Comparison of ENCODE assay signal across 30 cellular contexts in genomic region chr10:87803831-87804230, GRCh38.
"Had no signal": no experiment of that assay in that cellular context is flagged by ENCODE, and none has a peak within 500 bp of the region (broad histone marks: within the 10 kb centered on the region; RNA-seq: fewer than 3 reads in every experiment).

No MANE protein-coding gene starts in this region.

- H3K4me1 Mint-ChIP-seq: brain had no signal

- H3K9me3 ChIP-seq: Peyer's patch had no signal

- DNase-seq: activated B cell treated with CpG ODN at 0.5 μM for 24 hours; activated CD4-positive, alpha-beta T cell treated with anti-CD3 and anti-CD28 coated beads for 1 hour; activated CD4-positive, alpha-beta T cell treated with anti-CD3 and anti-CD28 coated beads, Interleukin-2, amount 10 ng/mL, durations not matched to agents 24 days and 14 days; activated CD4-positive, alpha-beta T cell treated with anti-CD3 and anti-CD28 coated beads, Interleukin-2, amount 50 U/mL, for 48 hours; activated CD8-positive, alpha-beta memory T cell treated with anti-CD3 and anti-CD28 coated beads, Interleukin-2, amount 10 ng/mL, durations not matched to agents 7 days and 5 days; activated effector memory CD4-positive, alpha-beta T cell treated with Interleukin-2 at 50 U/mL for 16 hours; activated naive CD4-positive, alpha-beta T cell treated with Interleukin-2 at 50 U/mL for 16 hours; activated T-cell treated with anti-CD3 and anti-CD28 coated beads, Interleukin-2, amount 50 U/mL, for 24 hours; amygdala; Karpas-422; MM.1S; NCI-H1105; NCI-H1436; NCI-H1694 treated with DMSO at 0.1 percent for 48 hours; NCI-H2029 treated with DMSO at 0.1 percent for 48 hours; NCI-H345; NCI-H510A; NCI-H526 treated with DMSO at 0.1 percent for 48 hours; NK-92 treated with Interleukin-12 subunit alpha and Interleukin-12 subunit beta, amount 100 ng/mL, for 24 hours; OCI-M1; Peyer's patch; SHP77 treated with DMSO at 0.1 percent for 48 hours; T-cell; T-helper 2 cell; T1000 had no signal

- H3K27me3 ChIP-seq: Peyer's patch had no signal

- H3K4me3 Mint-ChIP-seq: activated B cell treated with CpG ODN at 0.5 μM for 24 hours; activated CD4-positive, alpha-beta T cell treated with anti-CD3 and anti-CD28 coated beads, Interleukin-2, amount 10 ng/mL, durations not matched to agents 24 days and 14 days; activated CD8-positive, alpha-beta memory T cell treated with anti-CD3 and anti-CD28 coated beads, Interleukin-2, amount 10 ng/mL, durations not matched to agents 7 days and 5 days; activated naive CD8-positive, alpha-beta T cell; activated T-cell treated with anti-CD3 and anti-CD28 coated beads, Interleukin-2, amount 50 U/mL, for 24 hours; activated T-helper 1 cell treated with anti-CD3 and anti-CD28 coated beads, Interleukin-12 subunit alpha, Interleukin-12 subunit beta, Interleukin-2, Interleukin-4 antibody, amounts not matched to agents 30 ng/mL and 10 ng/mL and 1 ng/mL, durations not matched to agents 14 hours and 24 hours and 36 hours; brain; T-cell had no signal

- ATAC-seq: activated CD8-positive, alpha-beta memory T cell treated with anti-CD3 and anti-CD28 coated beads, Interleukin-2, amount 10 ng/mL, durations not matched to agents 7 days and 5 days; K562; T-cell had no signal

- H3K27ac Mint-ChIP-seq: activated B cell treated with CpG ODN at 0.5 μM for 24 hours; activated CD4-positive, alpha-beta T cell treated with anti-CD3 and anti-CD28 coated beads, Interleukin-2, amount 10 ng/mL, durations not matched to agents 24 days and 14 days; activated CD8-positive, alpha-beta memory T cell treated with anti-CD3 and anti-CD28 coated beads, Interleukin-2, amount 10 ng/mL, durations not matched to agents 7 days and 5 days; activated T-cell treated with anti-CD3 and anti-CD28 coated beads, Interleukin-2, amount 50 U/mL, for 24 hours; activated T-helper 1 cell treated with anti-CD3 and anti-CD28 coated beads, Interleukin-12 subunit alpha, Interleukin-12 subunit beta, Interleukin-2, Interleukin-4 antibody, amounts not matched to agents 30 ng/mL and 10 ng/mL and 1 ng/mL, durations not matched to agents 14 hours and 24 hours and 36 hours; brain had no signal

- H3K4me1 ChIP-seq: Peyer's patch had no signal

- H3K4me3 ChIP-seq: K562, Peyer's patch had no signal

- H3K27ac ChIP-seq: Peyer's patch, RWPE1 had no signal

- H3K27me3 Mint-ChIP-seq: activated B cell treated with CpG ODN at 0.5 μM for 24 hours; activated CD4-positive, alpha-beta T cell treated with anti-CD3 and anti-CD28 coated beads, Interleukin-2, amount 10 ng/mL, durations not matched to agents 24 days and 14 days; activated CD8-positive, alpha-beta memory T cell treated with anti-CD3 and anti-CD28 coated beads, Interleukin-2, amount 10 ng/mL, durations not matched to agents 7 days and 5 days; activated naive CD8-positive, alpha-beta T cell; activated T-cell treated with anti-CD3 and anti-CD28 coated beads, Interleukin-2, amount 50 U/mL, for 24 hours; brain; T-cell had no signal
